ENCODE assay signal across 8 cellular contexts in the genomic region with DNA sequence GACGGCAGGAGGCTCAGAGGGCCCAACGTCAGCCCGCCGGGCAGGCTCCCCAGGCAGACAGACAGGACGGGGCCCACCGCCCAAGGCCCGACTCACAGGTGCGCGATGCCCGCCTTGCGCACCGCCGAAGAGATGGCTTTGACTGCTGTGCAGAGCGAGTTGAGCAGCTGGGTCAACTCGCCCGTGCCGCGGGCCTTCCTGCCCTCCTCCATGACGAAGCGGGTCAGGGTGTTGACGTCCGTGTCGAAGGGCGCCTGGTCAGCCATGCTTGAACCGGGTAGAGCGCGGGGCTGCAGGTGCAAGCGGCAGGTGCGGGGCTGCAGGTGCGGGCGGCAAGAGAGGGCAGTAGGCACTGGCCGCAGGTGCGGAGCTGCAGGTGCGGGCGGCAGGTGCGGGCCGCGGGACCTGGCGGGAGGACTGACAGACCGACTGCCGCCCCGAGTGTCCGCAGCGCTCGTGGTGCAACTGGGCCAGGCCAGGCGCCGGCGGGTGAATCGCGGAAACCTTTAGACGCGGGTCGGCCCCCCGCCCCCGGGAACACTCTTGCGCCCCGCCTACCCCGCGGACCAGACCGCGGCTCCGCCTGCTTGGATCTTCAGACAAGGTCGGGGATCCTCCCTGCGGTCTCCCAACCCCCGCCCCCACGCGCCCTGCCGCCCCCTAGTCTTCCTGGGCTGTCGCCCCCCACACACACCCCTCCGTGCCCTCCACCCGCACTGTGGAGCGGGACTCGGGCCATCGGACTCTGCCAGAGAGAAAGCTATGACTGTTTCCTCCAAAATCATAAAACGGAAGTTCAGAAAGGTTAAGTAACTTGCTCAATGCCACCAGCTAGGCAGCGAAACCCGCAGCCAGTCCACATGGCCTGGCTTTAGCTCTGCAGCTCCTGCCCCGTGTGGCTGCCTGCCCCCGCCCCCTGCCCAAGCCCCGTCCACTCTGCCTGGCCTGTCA. TPM values are rescaled to one million over a fixed set of nuclear protein-coding genes. Genes with fewer than 3 reads are reported as not detected.
A peak's percentile ranks its signal among the peaks of the same experiment; 100 is the strongest.
DNase-seq lines count a peak whose midpoint lies in the region; ATAC-seq and TF ChIP-seq lines count a peak whose summit lies in the region.

A gene (minus strand): TSS at position 474 of the 951 bp plus-strand sequence. CDS start 208 bp downstream, at position 266.

- H3K36me3 ChIP-seq in HUES6 (ENCODE audit: control insufficient read depth, insufficient read depth, low read length) (no peaks in the 10 kb centered on the region), endodermal cell (ENCODE audit: control insufficient read depth, insufficient read depth, low read length) (no peaks in the 10 kb centered on the region), mucosa of rectum (ENCODE audit: control insufficient read depth in 2 of 2, insufficient read depth in 2 of 2, low read length in 2 of 2) (no peaks in the 10 kb centered on the region), subcutaneous abdominal adipose tissue (ENCODE audit: control insufficient read depth in 5 of 5, insufficient read depth in 5 of 5, low read length in 5 of 5) (no peaks in the 10 kb centered on the region)

- H3K27ac Mint-ChIP-seq in activated CD8-positive, alpha-beta T cell treated with anti-CD3 and anti-CD28 coated beads for 36 hours, result peak within 1 kb of the TSS; percentile 85
- H3K27ac Mint-ChIP-seq in endodermal cell, result no peak within 1 kb of the TSS

- peaks cover 8% of the 10 kb centered on the region for H3K27me3 Mint-ChIP-seq in activated CD8-positive, alpha-beta T cell treated with anti-CD3 and anti-CD28 coated beads for 36 hours
- peaks cover 86% of the 10 kb centered on the region for H3K27me3 Mint-ChIP-seq in endodermal cell (ENCODE audit: insufficient read depth)

- H3K4me1 ChIP-seq in HUES6 (ENCODE audit: control insufficient read depth, insufficient read depth, low read length) (peaks cover 14% of the 10 kb centered on the region; the same call in 1 of the 2 replicates), endodermal cell (ENCODE audit: control insufficient read depth, insufficient read depth, low read length) (no peaks in the 10 kb centered on the region), mucosa of rectum (ENCODE audit: control insufficient read depth in 2 of 2, insufficient read depth in 2 of 2, low read length in 2 of 2) (peaks cover 10 to 12% of the 10 kb centered on the region in 2 donors), subcutaneous abdominal adipose tissue (ENCODE audit: control insufficient read depth in 5 of 5, insufficient read depth in 5 of 5, low read length in 5 of 5) (peaks cover 0 to 19% (median 15%) of the 10 kb centered on the region in 5 donors)

- H3K4me1 Mint-ChIP-seq in activated CD8-positive, alpha-beta T cell treated with anti-CD3 and anti-CD28 coated beads for 36 hours (ENCODE audit: low read depth), result peaks cover 18% of the 10 kb centered on the region
- H3K4me1 Mint-ChIP-seq in endodermal cell, result peaks cover 15% of the 10 kb centered on the region

- H3K9me3 Mint-ChIP-seq in activated CD8-positive, alpha-beta T cell treated with anti-CD3 and anti-CD28 coated beads for 36 hours, result no peaks in the 10 kb centered on the region
- no peaks in the 10 kb centered on the region for H3K9me3 Mint-ChIP-seq in endodermal cell

- no peak for TF ChIP-seq CTCF in activated CD8-positive, alpha-beta T cell treated with anti-CD3 and anti-CD28 coated beads for 36 hours (IDR thresholded peaks at IDR 0.05)
- no peak for TF ChIP-seq CTCF in endodermal cell (conservative IDR thresholded peaks at IDR 0.05)

- H3K9ac ChIP-seq in HUES6 (ENCODE audit: low read length) (peak within 1 kb of the TSS; percentile 61), endodermal cell (ENCODE audit: extremely low read depth, low read length, poor library complexity, severe bottlenecking) (no peak within 1 kb of the TSS), mucosa of rectum (ENCODE audit: low read depth in 1 of 2, low read length in 2 of 2) (peak within 1 kb of the TSS; percentile 54 to 77), subcutaneous abdominal adipose tissue (ENCODE audit: low read length in 5 of 5) (peak within 1 kb of the TSS in 4 of 5 donors; percentile 58 to 79 (median 68))

- intact Hi-C loops in activated CD8-positive, alpha-beta T cell treated with anti-CD3 and anti-CD28 coated beads for 36 hours (cut with micrococcal nuclease), result no loop called here

- 6 to 10% methylated on average over 42 to 80 of the region's 80 CpGs for WGBS in endodermal cell (ENCODE audit: insufficient coverage in 1 of 2, insufficient read length in 1 of 2), 2 experiments

- H3K27me3 ChIP-seq in HUES6 (ENCODE audit: control insufficient read depth, insufficient read depth, low read length) (peaks cover 78% of the 10 kb centered on the region), endodermal cell (ENCODE audit: control insufficient read depth, insufficient read depth, low read length, poor library complexity, severe bottlenecking) (peaks cover 67% of the 10 kb centered on the region), mucosa of rectum (ENCODE audit: control insufficient read depth in 2 of 2, insufficient read depth in 2 of 2, low read length in 2 of 2) (peaks cover 0 to 1% of the 10 kb centered on the region in 2 donors), subcutaneous abdominal adipose tissue (ENCODE audit: control insufficient read depth in 5 of 5, insufficient read depth in 4 of 5, low read length in 5 of 5) (no peaks in the 10 kb centered on the region)

- peak within 1 kb of the TSS; percentile 70 for H3K4me3 Mint-ChIP-seq in activated CD8-positive, alpha-beta T cell treated with anti-CD3 and anti-CD28 coated beads for 36 hours
- peak within 1 kb of the TSS; percentile 66 for H3K4me3 Mint-ChIP-seq in endodermal cell

- H3K4me3 ChIP-seq in HUES6 (ENCODE audit: low read depth, low read length), result peak within 1 kb of the TSS; percentile 72
- peak within 1 kb of the TSS; percentile 73 for H3K4me3 ChIP-seq in endodermal cell (ENCODE audit: low read length)
- peak within 1 kb of the TSS; percentile 74 to 79 for H3K4me3 ChIP-seq in mucosa of rectum (ENCODE audit: low read length in 2 of 2)
- H3K4me3 ChIP-seq in subcutaneous abdominal adipose tissue (ENCODE audit: low read depth in 1 of 5, low read length in 5 of 5), result peak within 1 kb of the TSS; percentile 63 to 89 (median 72)

- CTCF ChIA-PET in activated CD8-positive, alpha-beta T cell treated with anti-CD3 and anti-CD28 coated beads for 36 hours (lab: Charles Lee), result interaction anchor here (1.2 to 1.5 kb wide), 3 partner anchors 30 to 42 kb away, joined by 3 to 6 read pairs (median 3); no protein-coding TSS in a partner anchor

- ATAC-seq in activated CD8-positive, alpha-beta T cell treated with anti-CD3 and anti-CD28 coated beads for 36 hours, result peak; percentile 88
- ATAC-seq in GM18870 (IDR thresholded peaks at IDR 0.05; ENCODE audit: unreplicated experiment) (no peak), GM19023 (IDR thresholded peaks at IDR 0.05; ENCODE audit: unreplicated experiment) (no peak)

- POLR2A ChIA-PET in activated CD8-positive, alpha-beta T cell treated with anti-CD3 and anti-CD28 coated beads for 36 hours (lab: Charles Lee), result interaction anchor here (1.2 kb wide), 1 partner anchor 23 kb away, joined by 3 read pairs; no protein-coding TSS in a partner anchor

- DNase-seq in GF-D8 (lab: John Stamatoyannopoulos, UW), result peak; percentile 79
- peak; percentile 65 for DNase-seq in activated CD8-positive, alpha-beta T cell treated with anti-CD3 and anti-CD28 coated beads for 36 hours
- peak; percentile 76 for DNase-seq in endodermal cell

- H3K36me3 Mint-ChIP-seq in activated CD8-positive, alpha-beta T cell treated with anti-CD3 and anti-CD28 coated beads for 36 hours (ENCODE audit: low read depth), result no peaks in the 10 kb centered on the region
- H3K36me3 Mint-ChIP-seq in endodermal cell (ENCODE audit: low read depth), result no peaks in the 10 kb centered on the region

- H3K27ac ChIP-seq in HUES6 (ENCODE audit: low read depth, low read length) (no peak within 1 kb of the TSS), endodermal cell (ENCODE audit: low read depth, low read length) (no peak within 1 kb of the TSS), mucosa of rectum (ENCODE audit: low read depth in 2 of 2, low read length in 2 of 2) (peak within 1 kb of the TSS; percentile 68 to 74), subcutaneous abdominal adipose tissue (ENCODE audit: low read depth, low read length) (no peak within 1 kb of the TSS)

- no peaks in the 10 kb centered on the region for H3K9me3 ChIP-seq in HUES6 (ENCODE audit: control insufficient read depth, insufficient read depth, low read depth, low read length)
- no peaks in the 10 kb centered on the region for H3K9me3 ChIP-seq in endodermal cell (ENCODE audit: control insufficient read depth, low read length)
- no peaks in the 10 kb centered on the region for H3K9me3 ChIP-seq in mucosa of rectum (ENCODE audit: control insufficient read depth in 2 of 2, low read length in 2 of 2)
- H3K9me3 ChIP-seq in subcutaneous abdominal adipose tissue (ENCODE audit: control insufficient read depth in 5 of 5, low read length in 5 of 5), result no peaks in the 10 kb centered on the region

RNA-seq across cellular contexts. Expression of the gene that starts here (rescaled TPM):
- total RNA-seq in activated CD8-positive, alpha-beta T cell treated with anti-CD3 and anti-CD28 coated beads for 36 hours, result 1 to 10 TPM; 1.2 to 1.4 TPM
- total RNA-seq in endodermal cell, result 1 to 10 TPM in 1 of 2 donors, under 1 TPM in 1; 0.95 to 1.0 TPM
- 0.28 TPM for polyA plus RNA-seq in endodermal cell (2013, experiment 1 of 2)
- polyA plus RNA-seq in endodermal cell (2013, experiment 2 of 2), result 0.21 TPM

Comparison
In these comparisons a context has a peak if more than half of its experiments do, and no peak if none do; other contexts are left out.
1. H3K27ac ChIP-seq: peak in mucosa of rectum (2 of 2); none in HUES6 (single experiment), endodermal cell (single experiment) and subcutaneous abdominal adipose tissue (single experiment).
2. Peak in every context shown above with its lines, with median percentiles within 50 percentile points of each other: DNase-seq and H3K4me3 ChIP-seq.